In the genomic region with DNA sequence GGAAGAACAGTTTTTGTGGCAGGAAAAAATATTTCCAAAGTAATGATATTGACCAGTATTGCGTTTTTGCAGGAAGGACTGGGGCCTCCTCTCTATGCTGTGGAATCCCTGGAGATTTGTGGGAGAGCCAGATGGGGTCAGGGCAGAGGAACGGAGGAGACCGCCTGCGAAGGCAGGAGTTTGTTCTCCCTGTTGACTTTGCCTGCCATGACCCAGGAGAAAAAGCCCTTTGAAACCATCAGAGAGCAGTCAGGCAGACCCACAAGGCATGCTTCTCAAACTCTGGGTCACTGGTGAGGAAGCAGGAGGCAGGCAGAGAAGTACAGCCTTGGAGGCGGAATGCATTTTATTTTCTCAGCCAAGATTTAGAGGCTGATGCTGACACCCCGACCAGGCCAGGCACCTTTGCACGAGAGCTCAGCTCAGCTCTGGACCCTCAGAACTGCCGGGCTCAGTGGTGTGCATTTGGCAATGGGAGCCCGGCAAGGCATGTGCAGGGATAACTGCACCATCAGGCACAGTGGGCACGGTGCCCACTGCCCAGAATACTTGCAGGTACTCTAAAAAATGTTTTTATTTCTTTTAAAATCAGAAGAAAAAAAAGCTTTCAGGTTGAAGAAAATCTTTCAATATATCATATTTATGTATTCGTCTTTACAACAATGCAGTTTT, we compare ENCODE assay signal across 1 cellular context.
TF ChIP-seq lines count a peak whose summit lies in the region.

No MANE protein-coding gene starts in this region.

TF ChIP-seq in IMR-90, 13 proteins besides CTCF, POLR2A, EP300 and RAD21 (continued from another document):
- TF ChIP-seq ELK1 (IDR thresholded peaks at IDR 0.05; ENCODE audit: borderline replicate concordance, low read depth, low read length) (no peak), MXI1 (IDR thresholded peaks at IDR 0.05; ENCODE audit: borderline replicate concordance, low read depth, low read length) (no peak), SMC3 (IDR thresholded peaks at IDR 0.05; ENCODE audit: low read depth, low read length) (no peak), CHD1 (IDR thresholded peaks at IDR 0.05; ENCODE audit: low read depth, low read length) (no peak), CEBPB (IDR thresholded peaks at IDR 0.05; ENCODE audit: low read depth, low read length) (no peak), MAZ (IDR thresholded peaks at IDR 0.05; ENCODE audit: borderline replicate concordance, low read depth, low read length) (no peak), BHLHE40 (IDR thresholded peaks at IDR 0.05; ENCODE audit: low read depth, low read length) (no peak), RFX5 (IDR thresholded peaks at IDR 0.05; ENCODE audit: low read depth, low read length) (no peak)
TF ChIP-seq in IMR-90: peak in this region for 0.
